Comparison of ENCODE assay signal across 11 cellular contexts in the genomic region with DNA sequence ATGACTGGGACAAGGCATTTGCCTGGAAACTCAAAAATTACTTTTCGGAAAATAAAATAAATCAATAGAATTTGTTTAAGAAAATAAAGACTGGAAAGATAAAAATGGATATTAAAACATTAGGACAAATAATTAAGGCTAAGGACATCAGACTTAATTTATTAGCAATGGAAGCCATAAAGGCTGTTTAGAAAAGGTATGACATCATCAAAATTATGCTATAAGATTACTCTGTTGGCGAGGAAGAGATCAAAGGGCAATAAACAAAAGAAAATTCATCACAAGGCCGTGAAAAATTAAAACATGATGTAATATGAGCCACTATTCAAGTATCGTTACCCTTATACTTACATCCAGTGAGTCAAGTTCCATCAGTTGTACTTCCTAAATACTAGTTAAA. TPM values are rescaled to one million over a fixed set of nuclear protein-coding genes. Genes with fewer than 3 reads are reported as not detected.
"Had no signal": no experiment of that assay in that cellular context is flagged by ENCODE, and none has a peak within 500 bp of the region (broad histone marks: within the 10 kb centered on the region; RNA-seq: fewer than 3 reads in every experiment).

No MANE protein-coding gene starts in this region.

- H3K9me3 ChIP-seq: HAP-1 had no signal

- H3K36me3 ChIP-seq: HAP-1 had no signal

- H3K4me2 ChIP-seq: GM23338 had no signal

- DNase-seq: GM23248, GOT3, H7, H9, HCEC 1CT, HFFc6 had no signal

- H3K4me3 ChIP-seq: GM23248, GM23338, HAP-1 had no signal

- FAIRE-seq: H1, H54 had no signal

- H3K9ac ChIP-seq: GM23248 had no signal

- ATAC-seq: GM23338, HCT116 had no signal

- H3K27ac ChIP-seq: GM23248 had no signal

- H2AFZ ChIP-seq: GM23248, GM23338 had no signal

- H3K4me1 ChIP-seq: HAP-1 had no signal

RNA-seq across cellular contexts. Expression of a gene that starts 2.7 kb away (rescaled TPM):
- total RNA-seq: GM23248, GM23338, H1, H9, HFFc6 had no signal
- polyA plus RNA-seq: GM23248, GM23338 had no signal
